In genomic region chr10:71611131-71611530, GRCh38 we compare ENCODE assay signal across 13 cellular contexts.
"Had no signal": no experiment of that assay in that cellular context is flagged by ENCODE, and none has a peak within 500 bp of the region (broad histone marks: within the 10 kb centered on the region; RNA-seq: fewer than 3 reads in every experiment).

No MANE protein-coding gene starts in this region.

- H3K4me1 ChIP-seq: breast epithelium, foreskin keratinocyte had no signal

- H3K27me3 Mint-ChIP-seq: activated naive CD4-positive, alpha-beta T cell treated with anti-CD3 and anti-CD28 coated beads, Interleukin-2, amount 50 U/mL, for 24 hours had no signal

- H3K27me3 ChIP-seq: breast epithelium, upper lobe of right lung had no signal

- H3K36me3 Mint-ChIP-seq: activated naive CD4-positive, alpha-beta T cell treated with anti-CD3 and anti-CD28 coated beads, Interleukin-2, amount 50 U/mL, for 24 hours had no signal

- DNase-seq: activated CD4-positive, alpha-beta T cell treated with anti-CD3 and anti-CD28 coated beads, Interleukin-2, amount 50 U/mL, for 4 hours; activated CD4-positive, CD25-positive, alpha-beta regulatory T cell treated with anti-CD3 and anti-CD28 coated beads, Interleukin-2, amount 50 U/mL, for 72 hours; activated effector memory CD4-positive, alpha-beta T cell treated with Interleukin-2 at 50 U/mL for 16 hours; activated T-cell treated with anti-CD3 and anti-CD28 coated beads, Interleukin-2, amount 50 U/mL, for 1 hour; amniotic stem cell; foreskin keratinocyte; kidney; left ventricle myocardium superior; stimulated activated CD4-positive, alpha-beta T cell treated with anti-CD3 and anti-CD28 coated beads, Interleukin-12 subunit alpha, Interleukin-12 subunit beta, amount 100 ng/mL, for 4 hours; stimulated activated naive CD4-positive, alpha-beta T cell treated with Interleukin-2 at 50 U/mL for 16 hours; upper lobe of right lung had no signal

- H3K36me3 ChIP-seq: breast epithelium, upper lobe of right lung had no signal

- H3K9me3 ChIP-seq: breast epithelium, upper lobe of right lung had no signal

- H3K27ac Mint-ChIP-seq: activated naive CD4-positive, alpha-beta T cell treated with anti-CD3 and anti-CD28 coated beads, Interleukin-2, amount 50 U/mL, for 24 hours had no signal

- ATAC-seq: foreskin keratinocyte, left ventricle myocardium superior, upper lobe of right lung had no signal

- H3K9me3 Mint-ChIP-seq: activated naive CD4-positive, alpha-beta T cell treated with anti-CD3 and anti-CD28 coated beads, Interleukin-2, amount 50 U/mL, for 24 hours had no signal

- H3K4me3 Mint-ChIP-seq: activated naive CD4-positive, alpha-beta T cell treated with anti-CD3 and anti-CD28 coated beads, Interleukin-2, amount 50 U/mL, for 24 hours had no signal

- H3K4me1 Mint-ChIP-seq: activated naive CD4-positive, alpha-beta T cell treated with anti-CD3 and anti-CD28 coated beads, Interleukin-2, amount 50 U/mL, for 24 hours had no signal

- H3K4me3 ChIP-seq: breast epithelium, upper lobe of right lung had no signal

- H3K27ac ChIP-seq: breast epithelium, foreskin keratinocyte, upper lobe of right lung had no signal
